Comparison of ENCODE assay signal across 1 cellular context in the genomic region with DNA sequence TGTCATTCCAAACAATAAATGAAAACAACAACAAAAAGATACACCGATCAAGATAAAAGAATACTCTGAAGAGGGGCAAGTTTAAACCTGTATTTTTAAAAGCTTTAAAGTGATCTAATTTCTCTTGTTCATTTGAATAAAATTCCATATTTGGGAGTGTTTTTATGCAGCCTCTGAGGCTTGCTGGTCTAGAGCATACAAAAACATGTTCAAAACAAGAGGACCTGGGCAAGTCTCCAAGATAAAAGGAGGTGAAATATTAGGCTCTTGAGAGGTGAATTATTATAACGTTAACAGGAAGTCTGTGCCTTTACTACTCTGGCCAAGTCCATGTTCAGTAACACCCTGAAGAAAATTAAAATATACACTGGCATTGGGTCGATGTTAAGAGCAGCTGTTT.
TF ChIP-seq lines count a peak whose summit lies in the region.

No MANE protein-coding gene starts in this region.

TF ChIP-seq in IMR-90, 13 proteins besides CTCF, POLR2A, EP300 and RAD21 (continued from another document):
- no peak for TF ChIP-seq RCOR1 (IDR thresholded peaks at IDR 0.05; ENCODE audit: insufficient replicate concordance, low read length)
- TF ChIP-seq BHLHE40 (IDR thresholded peaks at IDR 0.05; ENCODE audit: low read depth, low read length), result no peak
- TF ChIP-seq MAZ (IDR thresholded peaks at IDR 0.05; ENCODE audit: borderline replicate concordance, low read depth, low read length), result no peak
- TF ChIP-seq MAFK (IDR thresholded peaks at IDR 0.05; ENCODE audit: low read depth, low read length), result no peak
